12 cellular contexts compared by ENCODE assay signal in genomic region chr1:237041461-237041794, GRCh38. TPM values are rescaled to one million over a fixed set of nuclear protein-coding genes. Genes with fewer than 3 reads are reported as not detected.
DNase-seq lines count a peak whose midpoint lies in the region; ATAC-seq, FAIRE-seq and TF ChIP-seq lines count a peak whose summit lies in the region.
"Had no signal": no experiment of that assay in that cellular context is flagged by ENCODE, and none has a peak within 500 bp of the region (broad histone marks: within the 10 kb centered on the region; RNA-seq: fewer than 3 reads in every experiment).

No MANE protein-coding gene starts in this region.

- no peak overlapping the region for H3K14ac ChIP-seq in H1 (ENCODE audit: insufficient read length)

- intact Hi-C loops in A673 (cut with micrococcal nuclease; ENCODE audit: unreplicated experiment), result loop anchor here (10.0 kb wide), 2 partner anchors 343 to 513 kb away; no protein-coding TSS in a partner anchor
- intact Hi-C loops in naive thymus-derived CD4-positive, alpha-beta T cell (cut with micrococcal nuclease), result no loop called here

- BruUV-seq in A673 (replicated peaks; lab: Mats Ljungman, UMichigan), result no TSS peak

- POLR2A ChIA-PET in A673 (lab: Charles Lee; ENCODE audit: low non-redundant PET), result no interaction called here
- POLR2A ChIA-PET in H1 (lab: Charles Lee; ENCODE audit: partially characterized antibody), result interaction anchor here (1.2 to 1.9 kb wide), 4 partner anchors 9 to 317 kb away, joined by 3 to 14 read pairs (median 3); no protein-coding TSS in a partner anchor
- POLR2A ChIA-PET in naive thymus-derived CD4-positive, alpha-beta T cell (lab: Charles Lee), result no interaction called here

- no peak overlapping the region for H2BK5ac ChIP-seq in H1 (ENCODE audit: low read depth, low read length)

- no peak for DNase-seq in A673 (ENCODE audit: low spot score)
- DNase-seq in H7, result no peak
- DNase-seq in H1 (ENCODE audit: low read depth in 1 of 2, low spot score in 2 of 2), result no peak
- DNase-seq in naive thymus-derived CD4-positive, alpha-beta T cell, result no peak
- DNase-seq in OCI-M2 (lab: John Stamatoyannopoulos, UW; ENCODE audit: unreplicated experiment), result no peak
- DNase-seq in HT-29 (ENCODE audit: low spot score), result no peak
- DNase-seq: activated CD4-positive, alpha-beta T cell treated with anti-CD3 and anti-CD28 coated beads, Interleukin-2, amount 50 U/mL, for 4 hours; naive B cell; NCI-H1694 had no signal

- no peak overlapping the region for H4K8ac ChIP-seq in H1 (ENCODE audit: extremely low read depth, insufficient read depth, low read length)

- no peak for ATAC-seq in naive thymus-derived CD4-positive, alpha-beta T cell
- no peak for ATAC-seq in HG02571 (IDR thresholded peaks at IDR 0.05; ENCODE audit: unreplicated experiment)
- no peak for ATAC-seq in HG02938 (IDR thresholded peaks at IDR 0.05; ENCODE audit: unreplicated experiment)

- no peak for TF ChIP-seq POLR2A in H1 (IDR thresholded peaks at IDR 0.05; ENCODE audit: control extremely low read depth in 1 of 2, low read depth in 2 of 2, low read length in 2 of 2)

- H3K79me1 ChIP-seq in H1 (ENCODE audit: low read depth, low read length), result peaks cover 4% of the 10 kb centered on the region; the same call in 1 of the 2 replicates

- FAIRE-seq in H1 (lab: Jason Lieb, UNC), result peak; percentile 32

- H3K27ac ChIP-seq in A673 (ENCODE audit: low read depth, low read length, poor library complexity, severe bottlenecking), result no peak overlapping the region
- no peak overlapping the region for H3K27ac ChIP-seq in H1 (ENCODE audit: low read depth, low read length)
- H3K27ac ChIP-seq in naive thymus-derived CD4-positive, alpha-beta T cell (ENCODE audit: low read depth, low read length), result no peak overlapping the region

- no peak overlapping the region for H2BK20ac ChIP-seq in H1 (ENCODE audit: low read length)

- no peak overlapping the region for H3K9ac ChIP-seq in H1 (replicated peaks in 1 of 4; ENCODE audit: extremely low read depth in 1 of 4, low read depth in 3 of 4, low read length in 3 of 4)

- TF ChIP-seq RAD21 in H1 (IDR thresholded peaks at IDR 0.05 in 1 of 2, conservative IDR thresholded peaks at IDR 0.05 in 1 of 2; ENCODE audit: low read depth in 2 of 2, low read length in 2 of 2), result no peak

- peak overlapping the region in 1 of 9 donors; percentile 58 for H3K27ac Mint-ChIP-seq in naive thymus-derived CD4-positive, alpha-beta T cell
- H3K27ac Mint-ChIP-seq: CD14-positive monocyte, naive B cell had no signal

- H3K56ac ChIP-seq in H1 (replicated peaks; ENCODE audit: insufficient read length, low read depth, low read length), result no peak overlapping the region

- WGBS in H1 (ENCODE audit: extremely low coverage in 1 of 2, insufficient coverage in 1 of 2, insufficient read length in 1 of 2, insufficient replicate concordance in 2 of 2, low coverage in 1 of 2, low lambda C conversion rate in 2 of 2, missing lambda C conversion rate in 1 of 2), 2 experiments, result 49% methylated on average over 7 of the region's 7 CpGs; no CpG with 5 or more reads in 1 of the 2 experiments

- H3K4ac ChIP-seq in H1 (replicated peaks; ENCODE audit: insufficient read length, low read depth, low read length), result no peak overlapping the region

- H4K20me1 ChIP-seq in H1 (replicated peaks in 1 of 2; ENCODE audit: control insufficient read depth in 1 of 2, insufficient read depth in 2 of 2, low read length in 2 of 2), result peaks cover 0 to 7% of the 10 kb centered on the region in 2 experiments

- H4K91ac ChIP-seq in H1 (replicated peaks; ENCODE audit: insufficient read length, low read length), result no peak overlapping the region

- H3K4me1 ChIP-seq in A673 (ENCODE audit: insufficient read depth, low read length, poor library complexity, severe bottlenecking) (no peaks in the 10 kb centered on the region), H1 (replicated peaks in 1 of 4; ENCODE audit: control insufficient read depth in 3 of 4, insufficient read depth in 4 of 4, low read length in 3 of 4) (peaks cover 4 to 29% (median 10%) of the 10 kb centered on the region in 4 experiments; a peak in 6 of 7 replicates)
- H3K4me1 ChIP-seq in naive thymus-derived CD4-positive, alpha-beta T cell (ENCODE audit: control insufficient read depth in 2 of 2, insufficient read depth in 2 of 2, low read length in 2 of 2), result no peaks in the 10 kb centered on the region

- H3K9me3 ChIP-seq in A673 (ENCODE audit: low read depth, low read length, poor library complexity, severe bottlenecking) (no peaks in the 10 kb centered on the region), H1 (ENCODE audit: insufficient read depth in 2 of 2, low read depth in 1 of 2, low read length in 1 of 2) (no peaks in the 10 kb centered on the region)
- no peaks in the 10 kb centered on the region for H3K9me3 ChIP-seq in naive thymus-derived CD4-positive, alpha-beta T cell (ENCODE audit: control insufficient read depth in 2 of 3, low read length in 3 of 3)

- H3K36me3 Mint-ChIP-seq in naive thymus-derived CD4-positive, alpha-beta T cell, result peaks cover 0 to 11% (median 3%) of the 10 kb centered on the region in 5 donors
- H3K36me3 Mint-ChIP-seq: CD14-positive monocyte had no signal

- no peak overlapping the region for H2BK12ac ChIP-seq in H1 (ENCODE audit: low read depth, low read length)

- peak overlapping the region in 9 of 10 donors; percentile 3 to 77 (median 45) for H3K4me3 Mint-ChIP-seq in naive thymus-derived CD4-positive, alpha-beta T cell

- CTCF ChIA-PET in A673 (lab: Charles Lee) (interaction anchor here (0.6 to 1.1 kb wide), 2 partner anchors 12 to 345 kb away, joined by 3 read pairs; no protein-coding TSS in a partner anchor), H1 (lab: Charles Lee; ENCODE audit: partially characterized antibody) (interaction anchor here (0.9 to 2.2 kb wide), 8 partner anchors 8 to 352 kb away, joined by 4 to 10 read pairs (median 5); no protein-coding TSS in a partner anchor)
- CTCF ChIA-PET in naive thymus-derived CD4-positive, alpha-beta T cell (lab: Charles Lee), result no interaction called here

- peak overlapping the region; percentile 21 for H3K4me3 ChIP-seq in A673 (ENCODE audit: low read depth, low read length, poor library complexity, severe bottlenecking)
- peak overlapping the region; percentile 89 for H3K4me3 ChIP-seq in H7 (ENCODE audit: insufficient read depth, low read depth, low read length)
- H3K4me3 ChIP-seq in H1 (ENCODE audit: extremely low read depth in 1 of 4, insufficient read depth in 2 of 4, low read depth in 3 of 4, low read length in 4 of 4), result peak overlapping the region; percentile 35 to 58 (median 48); a peak in 6 of 8 replicates
- no peak overlapping the region for H3K4me3 ChIP-seq in naive thymus-derived CD4-positive, alpha-beta T cell (ENCODE audit: low read length)

- TF ChIP-seq EP300 in H1 (IDR thresholded peaks at IDR 0.05; ENCODE audit: borderline replicate concordance in 1 of 2, low read depth in 2 of 2, low read length in 2 of 2), result no peak

- peaks cover 5 to 16% (median 12%) of the 10 kb centered on the region in 7 donors for H3K4me1 Mint-ChIP-seq in naive thymus-derived CD4-positive, alpha-beta T cell
- H3K4me1 Mint-ChIP-seq: CD14-positive monocyte had no signal

- peaks cover 4% of the 10 kb centered on the region for H3K27me3 ChIP-seq in A673 (replicated peaks; ENCODE audit: insufficient read depth, low read depth, low read length, poor library complexity)
- peaks cover 18% of the 10 kb centered on the region for H3K27me3 ChIP-seq in H7 (ENCODE audit: control insufficient read depth, insufficient read depth, low read length)
- H3K27me3 ChIP-seq in H1 (replicated peaks in 1 of 4; ENCODE audit: control insufficient read depth in 3 of 4, extremely low read depth in 1 of 4, insufficient read depth in 3 of 4, low read length in 3 of 4), result peaks cover 1 to 36% (median 25%) of the 10 kb centered on the region in 4 experiments
- H3K27me3 ChIP-seq in naive thymus-derived CD4-positive, alpha-beta T cell (ENCODE audit: control insufficient read depth in 2 of 2, insufficient read depth in 2 of 2, low read length in 2 of 2), result no peaks in the 10 kb centered on the region

- no peak overlapping the region for H3K18ac ChIP-seq in H1 (ENCODE audit: extremely low read depth, low read length)

- no peak overlapping the region for H3K23ac ChIP-seq in H1 (ENCODE audit: insufficient read length)

- no peak overlapping the region for H4K5ac ChIP-seq in H1 (ENCODE audit: insufficient read length, low read depth, low read length)

- TF ChIP-seq CTCF in A673 (conservative IDR thresholded peaks at IDR 0.05; ENCODE audit: low read depth, low read length), result no peak
- TF ChIP-seq CTCF in H1 (IDR thresholded peaks at IDR 0.05; ENCODE audit: control extremely low read depth in 1 of 3, insufficient read depth in 1 of 3, low read depth in 1 of 3, low read length in 3 of 3), result no peak

- H2AFZ ChIP-seq in H1 (ENCODE audit: low read length), result 0 out of 2 replicates have a peak overlapping the region, but pooled peaks have one; percentile 48

- H3K9me3 Mint-ChIP-seq in naive thymus-derived CD4-positive, alpha-beta T cell, result peaks cover 0 to 4% (median 0%) of the 10 kb centered on the region in 11 donors

- peaks cover 35 to 52% (median 46%) of the 10 kb centered on the region in 5 donors for H3K27me3 Mint-ChIP-seq in naive thymus-derived CD4-positive, alpha-beta T cell

- no peak overlapping the region for H2BK15ac ChIP-seq in H1 (ENCODE audit: low read length)

- H3K23me2 ChIP-seq in H1 (ENCODE audit: low read depth, low read length), result peaks cover 18% of the 10 kb centered on the region

- H2AK5ac ChIP-seq in H1 (ENCODE audit: low read depth, low read length), result no peak overlapping the region

- H2BK120ac ChIP-seq in H1 (replicated peaks; ENCODE audit: low read depth, low read length), result no peak overlapping the region

- H3K79me2 ChIP-seq in H1 (ENCODE audit: control insufficient read depth in 1 of 2, insufficient read depth in 2 of 2, low read length in 2 of 2), result peaks cover 0 to 14% of the 10 kb centered on the region in 2 experiments; a peak in 2 of 4 replicates

- H3K4me2 ChIP-seq in H1 (ENCODE audit: insufficient read depth in 1 of 2, low read depth in 2 of 2, low read length in 2 of 2), result peak overlapping the region; percentile 89 to 100

- H3K36me3 ChIP-seq in A673 (ENCODE audit: insufficient read depth, low read length, poor library complexity, severe bottlenecking) (no peaks in the 10 kb centered on the region), H7 (replicated peaks; ENCODE audit: control insufficient read depth, insufficient read depth, low read length) (no peaks in the 10 kb centered on the region), H1 (ENCODE audit: control insufficient read depth in 2 of 4, insufficient read depth in 4 of 4, low read length in 3 of 4) (no peaks in the 10 kb centered on the region)
- no peaks in the 10 kb centered on the region for H3K36me3 ChIP-seq in naive thymus-derived CD4-positive, alpha-beta T cell (ENCODE audit: control insufficient read depth in 2 of 3, insufficient read depth in 3 of 3, low read length in 3 of 3)

RNA-seq across cellular contexts. Expression of gene RYR2, which starts 0.6 kb away (rescaled TPM):
- 2.0 and 2.8 TPM in 2 replicates for total RNA-seq in A673 (2021)
- 17.6 and 23.9 TPM in 2 replicates for total RNA-seq in H7 (2014; rRNA removed; shearing (Covaris generic))
- total RNA-seq in H1 (2021; fragmentation: NEBNext Ultra II Directional; extraction: Animal tissue kit (Norgen Biotek cat#: 25700)), result 4.4 and 4.7 TPM in 2 replicates
- polyA plus RNA-seq in H1 (2011; rRNA removed), result 1.0 and 1.3 TPM in 2 replicates
- polyA plus RNA-seq in H1 (2011; cell fraction: cytosol; rRNA removed), result 2.1 TPM
- polyA plus RNA-seq in H1 (2011; cell fraction: nucleus; rRNA removed), result 3.0 TPM
- polyA plus RNA-seq in H1 (2012, experiment 1 of 2), result 1.5 to 2.9 TPM (median 1.9 TPM) in 4 replicates
- 0.22 TPM for polyA plus RNA-seq in H1 (2012, experiment 2 of 2)
- polyA plus RNA-seq in H1 (2013, experiment 1 of 2), result 3.9 TPM
- polyA plus RNA-seq in H1 (2013, experiment 2 of 2), result 3.1 TPM
- 11.5 and 11.6 TPM in 2 replicates for polyA minus RNA-seq in H1 (2011; rRNA and poly(A)+ RNA removed)
- polyA minus RNA-seq in H1 (2011; cell fraction: cytosol; rRNA and poly(A)+ RNA removed), result 3.5 TPM
- polyA minus RNA-seq in H1 (2011; cell fraction: nucleus; rRNA and poly(A)+ RNA removed), result 25.2 TPM
- total RNA-seq in naive thymus-derived CD4-positive, alpha-beta T cell, result under 1 TPM in 1 of 5 experiments, not detected in 4; 0.05 TPM
- polyA plus RNA-seq in naive thymus-derived CD4-positive, alpha-beta T cell, result not detected
- total RNA-seq in HT-29 (2014; rRNA removed; shearing (Covaris generic)), result not detected in 2 replicates
- polyA plus RNA-seq: CD14-positive monocyte had no signal

RNA-seq across cellular contexts. Expression of gene MT1HL1, which starts 37.2 kb away (rescaled TPM):
- total RNA-seq in A673 (2021), result not detected in 2 replicates
- not detected in 2 replicates for total RNA-seq in H7 (2014; rRNA removed; shearing (Covaris generic))
- total RNA-seq in H1 (2021; fragmentation: NEBNext Ultra II Directional; extraction: Animal tissue kit (Norgen Biotek cat#: 25700)), result not detected in 2 replicates
- polyA plus RNA-seq in H1 (2011; rRNA removed), result not detected in 2 replicates
- not detected for polyA plus RNA-seq in H1 (2011; cell fraction: cytosol; rRNA removed)
- polyA plus RNA-seq in H1 (2011; cell fraction: nucleus; rRNA removed), result not detected
- polyA plus RNA-seq in H1 (2012, experiment 1 of 2), result not detected in 4 replicates
- polyA plus RNA-seq in H1 (2012, experiment 2 of 2), result not detected
- polyA plus RNA-seq in H1 (2013, experiment 1 of 2), result not detected
- not detected for polyA plus RNA-seq in H1 (2013, experiment 2 of 2)
- polyA minus RNA-seq in H1 (2011; rRNA and poly(A)+ RNA removed), result not detected in 2 replicates
- polyA minus RNA-seq in H1 (2011; cell fraction: cytosol; rRNA and poly(A)+ RNA removed), result not detected
- polyA minus RNA-seq in H1 (2011; cell fraction: nucleus; rRNA and poly(A)+ RNA removed), result not detected
- total RNA-seq in naive thymus-derived CD4-positive, alpha-beta T cell, result not detected
- polyA plus RNA-seq in naive thymus-derived CD4-positive, alpha-beta T cell, result not detected
- not detected in 2 replicates for total RNA-seq in HT-29 (2014; rRNA removed; shearing (Covaris generic))
- polyA plus RNA-seq: CD14-positive monocyte had no signal
